19 cellular contexts compared by ENCODE assay signal in the genomic region with DNA sequence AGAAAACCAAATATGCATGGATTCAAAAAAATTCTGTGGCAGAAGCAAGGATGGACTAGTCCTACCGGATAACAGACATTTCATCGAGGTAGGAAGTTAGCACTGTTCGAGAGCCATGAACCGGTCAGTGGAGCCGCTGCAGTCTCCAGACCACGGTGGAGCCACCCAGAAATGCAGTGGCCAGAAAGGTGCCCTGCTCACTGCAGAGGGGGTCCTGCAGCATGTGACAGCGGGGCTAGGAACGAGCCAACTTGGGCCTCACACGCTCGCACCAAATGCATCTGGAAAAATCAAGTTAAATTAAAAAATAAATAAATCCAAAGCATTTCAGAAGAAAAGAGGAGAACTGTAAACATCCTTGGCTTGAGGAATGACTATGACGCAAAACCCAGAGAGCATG. TPM values are rescaled to one million over a fixed set of nuclear protein-coding genes. Genes with fewer than 3 reads are reported as not detected.
DNase-seq lines count a peak whose midpoint lies in the region; ATAC-seq, FAIRE-seq and TF ChIP-seq lines count a peak whose summit lies in the region.
"Had no signal": no experiment of that assay in that cellular context is flagged by ENCODE, and none has a peak within 500 bp of the region (broad histone marks: within the 10 kb centered on the region; RNA-seq: fewer than 3 reads in every experiment).

No MANE protein-coding gene starts in this region.

- no peaks in the 10 kb centered on the region for H3K9me3 Mint-ChIP-seq in endodermal cell
- H3K9me3 Mint-ChIP-seq in activated T-cell treated with anti-CD3 and anti-CD28 coated beads, Interleukin-2, amount 50 U/mL, for 24 hours: no peaks in the 10 kb centered on the region

- no peak overlapping the region for H3K27ac Mint-ChIP-seq in endodermal cell
- H3K27ac Mint-ChIP-seq in activated T-cell treated with anti-CD3 and anti-CD28 coated beads, Interleukin-2, amount 50 U/mL, for 24 hours: no peak overlapping the region
- H3K27ac Mint-ChIP-seq: CD4-positive, alpha-beta memory T cell had no signal

- H3K4me1 Mint-ChIP-seq in endodermal cell: peaks cover 14% of the 10 kb centered on the region
- H3K4me1 Mint-ChIP-seq in activated T-cell treated with anti-CD3 and anti-CD28 coated beads, Interleukin-2, amount 50 U/mL, for 24 hours (ENCODE audit: low read depth): no peaks in the 10 kb centered on the region
- H3K4me1 Mint-ChIP-seq: CD4-positive, alpha-beta memory T cell had no signal

- H3K4me1 ChIP-seq in heart right ventricle (peaks cover 0 to 14% (median 0%) of the 10 kb centered on the region in 9 donors), endodermal cell (ENCODE audit: control insufficient read depth, insufficient read depth, low read length) (peaks cover 5% of the 10 kb centered on the region)

- H3K4me3 ChIP-seq in heart right ventricle (no peak overlapping the region), endodermal cell (ENCODE audit: low read length) (no peak overlapping the region)
- H3K4me3 ChIP-seq: GM23248 had no signal

- TF ChIP-seq CTCF in heart right ventricle (IDR thresholded peaks at IDR 0.05) (no peak), endodermal cell (conservative IDR thresholded peaks at IDR 0.05) (no peak)

- WGBS in heart right ventricle, 2 donors: 95% methylated on average over 11 of the region's 11 CpGs
- WGBS in endodermal cell (ENCODE audit: insufficient coverage in 1 of 2, insufficient read length in 1 of 2), 2 experiments: 92 to 96% methylated on average over 11 of the region's 11 CpGs

- no peak overlapping the region for H3K4me3 Mint-ChIP-seq in endodermal cell
- no peak overlapping the region for H3K4me3 Mint-ChIP-seq in activated T-cell treated with anti-CD3 and anti-CD28 coated beads, Interleukin-2, amount 50 U/mL, for 24 hours
- H3K4me3 Mint-ChIP-seq: CD4-positive, alpha-beta memory T cell had no signal

- intact Hi-C loops in cardiac septum (cut with DNase I): no loop called here
- intact Hi-C loops in heart right ventricle (cut with DNase I): no loop called here

- ATAC-seq in heart right ventricle: no peak
- ATAC-seq: HCT116 had no signal

- H3K27ac ChIP-seq in heart right ventricle (no peak overlapping the region), endodermal cell (ENCODE audit: low read depth, low read length) (no peak overlapping the region)
- H3K27ac ChIP-seq: GM23248 had no signal

- H3K27me3 Mint-ChIP-seq in endodermal cell (ENCODE audit: insufficient read depth): peaks cover 13% of the 10 kb centered on the region
- H3K27me3 Mint-ChIP-seq in activated T-cell treated with anti-CD3 and anti-CD28 coated beads, Interleukin-2, amount 50 U/mL, for 24 hours: peaks cover 28% of the 10 kb centered on the region

- H3K36me3 ChIP-seq in heart right ventricle (no peaks in the 10 kb centered on the region), endodermal cell (ENCODE audit: control insufficient read depth, insufficient read depth, low read length) (no peaks in the 10 kb centered on the region)

- H3K9me3 ChIP-seq in heart right ventricle (no peaks in the 10 kb centered on the region), endodermal cell (ENCODE audit: control insufficient read depth, low read length) (no peaks in the 10 kb centered on the region)

- no peaks in the 10 kb centered on the region for H3K36me3 Mint-ChIP-seq in endodermal cell (ENCODE audit: low read depth)
- H3K36me3 Mint-ChIP-seq in activated T-cell treated with anti-CD3 and anti-CD28 coated beads, Interleukin-2, amount 50 U/mL, for 24 hours (ENCODE audit: low read depth): no peaks in the 10 kb centered on the region
- H3K36me3 Mint-ChIP-seq: CD4-positive, alpha-beta memory T cell had no signal

- H3K9ac ChIP-seq in endodermal cell (ENCODE audit: extremely low read depth, low read length, poor library complexity, severe bottlenecking): no peak overlapping the region
- H3K9ac ChIP-seq: GM23248 had no signal

- DNase-seq in cardiac septum (ENCODE audit: low spot score): peak; percentile 60
- DNase-seq in heart right ventricle: no peak
- DNase-seq in endodermal cell: peak; percentile 18
- DNase-seq in mesenteric fat pad (ENCODE audit: low spot score): peak; percentile 37
- DNase-seq in urothelium cell line (ENCODE audit: low spot score): no peak
- DNase-seq in activated T-cell treated with anti-CD3 and anti-CD28 coated beads, Interleukin-2, amount 50 U/mL, for 24 hours: no peak
- DNase-seq in DMS114 treated with DMSO at 0.1 percent for 48 hours (lab: John Stamatoyannopoulos, UW; ENCODE audit: unreplicated experiment): no peak
- DNase-seq: C1 segment of cervical spinal cord; Calu3; CD4-positive, alpha-beta memory T cell; COR-L47; DMS153; DND-41; GM23248; H7 had no signal

- FAIRE-seq in urothelium cell line (lab: Jason Lieb, UNC): no peak
- FAIRE-seq: G401.6, GM12892, H1 had no signal

- H3K27me3 ChIP-seq in heart right ventricle (peaks cover 0 to 61% (median 25%) of the 10 kb centered on the region in 7 donors), endodermal cell (ENCODE audit: control insufficient read depth, insufficient read depth, low read length, poor library complexity, severe bottlenecking) (peaks cover 10% of the 10 kb centered on the region)

RNA-seq across cellular contexts. Expression of gene CFAP46, which starts 13.1 kb away (rescaled TPM):
- total RNA-seq in cardiac septum (0.94 TPM), heart right ventricle (1 to 10 TPM in 7 of 10 donors, under 1 TPM in 3; 0.61 to 1.9 (median 1.2) TPM), endodermal cell (10 to 100 TPM in 1 of 2 donors, 1 to 10 TPM in 1; 9.9 to 10.5 TPM), mesenteric fat pad (not detected)
- under 1 TPM; 0.36 to 0.88 TPM for polyA plus RNA-seq in heart right ventricle
- 4.3 TPM for polyA plus RNA-seq in endodermal cell (2013, experiment 1 of 2)
- polyA plus RNA-seq in endodermal cell (2013, experiment 2 of 2): 2.9 TPM
- total RNA-seq: Calu3; CD4-positive, alpha-beta memory T cell had no signal
- polyA plus RNA-seq: CD4-positive, alpha-beta memory T cell had no signal

Comparison
In these comparisons a context has a peak if more than half of its experiments do, and no peak if none do; other contexts are left out.
1. DNase-seq: peak in cardiac septum (single experiment), endodermal cell (single experiment) and mesenteric fat pad (single experiment); none in heart right ventricle (0 of 2), urothelium cell line (single experiment), activated T-cell treated with anti-CD3 and anti-CD28 coated beads, Interleukin-2, amount 50 U/mL, for 24 hours (single experiment) and DMS114 treated with DMSO at 0.1 percent for 48 hours (single experiment).